Comparison of ENCODE assay signal across 8 cellular contexts in genomic region chr12:68613209-68613904, GRCh38. TPM values are rescaled to one million over a fixed set of nuclear protein-coding genes. Genes with fewer than 3 reads are reported as not detected.
DNase-seq lines count a peak whose midpoint lies in the region; ATAC-seq and TF ChIP-seq lines count a peak whose summit lies in the region.

No MANE protein-coding gene starts in this region.

- H3K9me3 ChIP-seq in mononuclear cell (ENCODE audit: low read depth, low read length), result no peaks in the 10 kb centered on the region
- no peaks in the 10 kb centered on the region for H3K9me3 ChIP-seq in tibial nerve

- H3K27ac Mint-ChIP-seq in activated CD8-positive, alpha-beta memory T cell treated with anti-CD3 and anti-CD28 coated beads, Interleukin-2, amount 10 ng/mL, durations not matched to agents 7 days and 5 days, result peak overlapping the region; percentile 97
- peak overlapping the region; percentile 93 for H3K27ac Mint-ChIP-seq in activated naive CD8-positive, alpha-beta T cell treated with anti-CD3 and anti-CD28 coated beads, Interleukin-2, amount 50 U/mL, for 24 hours

- H3K27me3 Mint-ChIP-seq in activated CD8-positive, alpha-beta memory T cell treated with anti-CD3 and anti-CD28 coated beads, Interleukin-2, amount 10 ng/mL, durations not matched to agents 7 days and 5 days, result no peaks in the 10 kb centered on the region
- H3K27me3 Mint-ChIP-seq in activated naive CD8-positive, alpha-beta T cell treated with anti-CD3 and anti-CD28 coated beads, Interleukin-2, amount 50 U/mL, for 24 hours, result no peaks in the 10 kb centered on the region

- peak overlapping the region; percentile 92 for H3K4me3 Mint-ChIP-seq in activated CD8-positive, alpha-beta memory T cell treated with anti-CD3 and anti-CD28 coated beads, Interleukin-2, amount 10 ng/mL, durations not matched to agents 7 days and 5 days
- H3K4me3 Mint-ChIP-seq in activated naive CD8-positive, alpha-beta T cell treated with anti-CD3 and anti-CD28 coated beads, Interleukin-2, amount 50 U/mL, for 24 hours, result peak overlapping the region; percentile 96

- H3K9me3 Mint-ChIP-seq in activated CD8-positive, alpha-beta memory T cell treated with anti-CD3 and anti-CD28 coated beads, Interleukin-2, amount 10 ng/mL, durations not matched to agents 7 days and 5 days (ENCODE audit: low read depth), result no peaks in the 10 kb centered on the region
- H3K9me3 Mint-ChIP-seq in activated naive CD8-positive, alpha-beta T cell treated with anti-CD3 and anti-CD28 coated beads, Interleukin-2, amount 50 U/mL, for 24 hours, result no peaks in the 10 kb centered on the region

- peak overlapping the region; percentile 98 for H3K4me3 ChIP-seq in mononuclear cell (ENCODE audit: low read length)
- peak overlapping the region in 3 of 4 donors; percentile 8 to 82 (median 68) for H3K4me3 ChIP-seq in tibial nerve

- TF ChIP-seq EP300 in tibial nerve (IDR thresholded peaks at IDR 0.05), result no peak

- TF ChIP-seq POLR2A in tibial nerve (IDR thresholded peaks at IDR 0.05), result no peak

- H3K27me3 ChIP-seq in mononuclear cell (ENCODE audit: insufficient read depth, low read length) (no peaks in the 10 kb centered on the region), tibial nerve (no peaks in the 10 kb centered on the region)

- no peaks in the 10 kb centered on the region for H3K36me3 ChIP-seq in tibial nerve

- H3K27ac ChIP-seq in tibial nerve (peak overlapping the region in 3 of 4 donors; percentile 95 to 98 (median 97)), substantia nigra (ENCODE audit: low read depth, low read length, poor library complexity, severe bottlenecking) (no peak overlapping the region)

- CTCF ChIA-PET in activated CD8-positive, alpha-beta memory T cell treated with anti-CD3 and anti-CD28 coated beads, Interleukin-2, amount 10 ng/mL, durations not matched to agents 7 days and 5 days (lab: Charles Lee), result interaction anchor here (0.6 to 1.6 kb wide), 7 partner anchors 16 to 253 kb away, joined by 3 to 4 read pairs (median 3); partner anchors contain the start of gene MDM2

- peaks cover 50% of the 10 kb centered on the region for H3K4me1 Mint-ChIP-seq in activated CD8-positive, alpha-beta memory T cell treated with anti-CD3 and anti-CD28 coated beads, Interleukin-2, amount 10 ng/mL, durations not matched to agents 7 days and 5 days
- H3K4me1 Mint-ChIP-seq in activated naive CD8-positive, alpha-beta T cell treated with anti-CD3 and anti-CD28 coated beads, Interleukin-2, amount 50 U/mL, for 24 hours, result peaks cover 63% of the 10 kb centered on the region

- H3K4me1 ChIP-seq in mononuclear cell (ENCODE audit: insufficient read depth, low read length) (peaks cover 54% of the 10 kb centered on the region), tibial nerve (peaks cover 0 to 69% (median 55%) of the 10 kb centered on the region in 4 donors)

- DNase-seq in activated CD8-positive, alpha-beta memory T cell treated with anti-CD3 and anti-CD28 coated beads, Interleukin-2, amount 10 ng/mL, durations not matched to agents 7 days and 5 days, result peak; percentile 66
- no peak for DNase-seq in activated CD8-positive, alpha-beta memory T cell treated with anti-CD3 and anti-CD28 coated beads, Interleukin-2, amount 50 U/mL, for 48 hours
- no peak for DNase-seq in activated naive CD8-positive, alpha-beta T cell treated with anti-CD3 and anti-CD28 coated beads, Interleukin-2, amount 50 U/mL, for 24 hours
- DNase-seq in tibial nerve (ENCODE audit: low spot score in 2 of 2) (no peak), substantia nigra (lab: John Stamatoyannopoulos, UW) (no peak)

- WGBS in tibial nerve, 2 donors, result 89% methylated on average over 18 of the region's 18 CpGs

- peaks cover 45% of the 10 kb centered on the region for H3K36me3 Mint-ChIP-seq in activated CD8-positive, alpha-beta memory T cell treated with anti-CD3 and anti-CD28 coated beads, Interleukin-2, amount 10 ng/mL, durations not matched to agents 7 days and 5 days
- peaks cover 47% of the 10 kb centered on the region for H3K36me3 Mint-ChIP-seq in activated naive CD8-positive, alpha-beta T cell treated with anti-CD3 and anti-CD28 coated beads, Interleukin-2, amount 50 U/mL, for 24 hours (ENCODE audit: low read depth)

- TF ChIP-seq CTCF in tibial nerve (IDR thresholded peaks at IDR 0.05), result no peak

- peak; percentile 8 for ATAC-seq in activated CD8-positive, alpha-beta memory T cell treated with anti-CD3 and anti-CD28 coated beads, Interleukin-2, amount 10 ng/mL, durations not matched to agents 7 days and 5 days
- no peak for ATAC-seq in activated naive CD8-positive, alpha-beta T cell treated with anti-CD3 and anti-CD28 coated beads, Interleukin-2, amount 50 U/mL, for 24 hours
- no peak for ATAC-seq in HG03108 (IDR thresholded peaks at IDR 0.05; ENCODE audit: unreplicated experiment)
- no peak for ATAC-seq in HG02884 (IDR thresholded peaks at IDR 0.05; ENCODE audit: unreplicated experiment)

RNA-seq across cellular contexts. Expression of gene RAP1B, which starts 2.7 kb away (rescaled TPM):
- 100 to 1,000 TPM; 211 to 252 TPM for total RNA-seq in activated CD8-positive, alpha-beta memory T cell treated with anti-CD3 and anti-CD28 coated beads, Interleukin-2, amount 10 ng/mL, durations not matched to agents 7 days and 5 days
- total RNA-seq in mononuclear cell (414 TPM), tibial nerve (100 to 1,000 TPM; 117 to 194 (median 161) TPM)
